Comparison of ENCODE assay signal across 16 cellular contexts in genomic region chr13:33367186-33367895, GRCh38.
DNase-seq lines count a peak whose midpoint lies in the region; ATAC-seq and TF ChIP-seq lines count a peak whose summit lies in the region.
"Had no signal": no experiment of that assay in that cellular context is flagged by ENCODE, and none has a peak within 500 bp of the region (broad histone marks: within the 10 kb centered on the region; RNA-seq: fewer than 3 reads in every experiment).

No MANE protein-coding gene starts in this region.

- peak overlapping the region; percentile 65 for H3K27ac Mint-ChIP-seq in activated T-helper 17 cell treated with anti-CD3 and anti-CD28 coated beads, Interleukin-2, amount 50 U/mL, for 72 hours
- peak overlapping the region; percentile 59 to 86 (median 62) for H3K27ac Mint-ChIP-seq in nephron
- H3K27ac Mint-ChIP-seq in activated naive CD8-positive, alpha-beta T cell treated with anti-CD3 and anti-CD28 coated beads for 36 hours = no peak overlapping the region

- 0 out of 2 replicates have a peak, but pooled peaks cover 7% of the 10 kb centered on the region for H3F3A ChIP-seq in GM23248 (ENCODE audit: insufficient read depth)

- H2AFZ ChIP-seq in ACC112 (ENCODE audit: low read length, unreplicated experiment) (peak overlapping the region; percentile 95), GM23248 (no peak overlapping the region)

- peaks cover 4% of the 10 kb centered on the region for H3K4me1 Mint-ChIP-seq in activated T-helper 17 cell treated with anti-CD3 and anti-CD28 coated beads, Interleukin-2, amount 50 U/mL, for 72 hours
- peaks cover 33% of the 10 kb centered on the region for H3K4me1 Mint-ChIP-seq in nephron
- peaks cover 13% of the 10 kb centered on the region for H3K4me1 Mint-ChIP-seq in activated naive CD8-positive, alpha-beta T cell treated with anti-CD3 and anti-CD28 coated beads for 36 hours

- H3K79me2 ChIP-seq in ACC112 (ENCODE audit: control insufficient read depth, insufficient read depth, low read length, unreplicated experiment) = no peaks in the 10 kb centered on the region
- H3K79me2 ChIP-seq in GM23248 (ENCODE audit: insufficient read depth) = no peaks in the 10 kb centered on the region

- no peak for ATAC-seq in activated T-helper 17 cell treated with anti-CD3 and anti-CD28 coated beads, Interleukin-2, amount 50 U/mL, for 72 hours (replicated peaks)

- H3K27me3 Mint-ChIP-seq in activated T-helper 17 cell treated with anti-CD3 and anti-CD28 coated beads, Interleukin-2, amount 50 U/mL, for 72 hours = peaks cover 9% of the 10 kb centered on the region
- peaks cover 9% of the 10 kb centered on the region for H3K27me3 Mint-ChIP-seq in nephron (ENCODE audit: low read depth)
- H3K27me3 Mint-ChIP-seq in activated naive CD8-positive, alpha-beta T cell treated with anti-CD3 and anti-CD28 coated beads for 36 hours = no peaks in the 10 kb centered on the region

- in situ Hi-C loops in GM23248 (cut with MboI) = no loop called here

- WGBS in GM23248 (ENCODE audit: low coverage in 1 of 2, low lambda C conversion rate in 2 of 2, missing lambda C conversion rate in 2 of 2), 2 experiments = 57 to 63% methylated on average over 2 of the region's 2 CpGs

- H3K27ac ChIP-seq in ACC112 (ENCODE audit: low read depth, low read length) = no peak overlapping the region
- no peak overlapping the region for H3K27ac ChIP-seq in GM23248

- H3K9me2 ChIP-seq in GM23248 (ENCODE audit: insufficient read depth) = no peaks in the 10 kb centered on the region

- intact Hi-C loops in head of caudate nucleus (cut with DNase I) = no loop called here

- H3K9me3 ChIP-seq in GM23248 (ENCODE audit: low read depth) = no peaks in the 10 kb centered on the region

- no peak overlapping the region for H3K4me2 ChIP-seq in GM23248 (ENCODE audit: unreplicated experiment)

- no peak overlapping the region for H3K4me3 Mint-ChIP-seq in activated T-helper 17 cell treated with anti-CD3 and anti-CD28 coated beads, Interleukin-2, amount 50 U/mL, for 72 hours
- no peak overlapping the region for H3K4me3 Mint-ChIP-seq in nephron
- H3K4me3 Mint-ChIP-seq in activated naive CD8-positive, alpha-beta T cell treated with anti-CD3 and anti-CD28 coated beads for 36 hours = no peak overlapping the region

- H3K36me3 Mint-ChIP-seq in activated T-helper 17 cell treated with anti-CD3 and anti-CD28 coated beads, Interleukin-2, amount 50 U/mL, for 72 hours (ENCODE audit: low read depth) = no peaks in the 10 kb centered on the region
- H3K36me3 Mint-ChIP-seq in nephron (ENCODE audit: low read depth) = no peaks in the 10 kb centered on the region
- H3K36me3 Mint-ChIP-seq in activated naive CD8-positive, alpha-beta T cell treated with anti-CD3 and anti-CD28 coated beads for 36 hours = no peaks in the 10 kb centered on the region

- TF ChIP-seq CTCF in nephron (IDR thresholded peaks at IDR 0.05; ENCODE audit: unreplicated experiment in 3 of 3) = no peak

- no peak overlapping the region for H3K9ac ChIP-seq in GM23248

- H3K36me3 ChIP-seq in ACC112 (ENCODE audit: insufficient read depth, low read length) (no peaks in the 10 kb centered on the region), GM23248 (ENCODE audit: low read depth) (no peaks in the 10 kb centered on the region)

- DNase-seq in GM23248 (peak; percentile 3), head of caudate nucleus (no peak)
- no peak for DNase-seq in activated naive CD8-positive, alpha-beta T cell treated with anti-CD3 and anti-CD28 coated beads for 36 hours
- no peak for DNase-seq in activated T-cell treated with anti-CD3 and anti-CD28 coated beads, Interleukin-2, amount 50 U/mL, for 48 hours
- DNase-seq in stimulated activated CD4-positive, alpha-beta T cell treated with anti-CD3 and anti-CD28 coated beads, Interleukin-4, amount 100 ng/mL, for 24 hours = no peak
- DNase-seq: COR-L47; H7; MM.1S; NCI-H1694; NCI-H2107; NCI-H226; NK-92 treated with Interleukin-12 subunit alpha and Interleukin-12 subunit beta, amount 100 ng/mL, for 24 hours; RPMI8226 had no signal

- H3K9me3 Mint-ChIP-seq in activated T-helper 17 cell treated with anti-CD3 and anti-CD28 coated beads, Interleukin-2, amount 50 U/mL, for 72 hours = no peaks in the 10 kb centered on the region
- no peaks in the 10 kb centered on the region for H3K9me3 Mint-ChIP-seq in nephron
- no peaks in the 10 kb centered on the region for H3K9me3 Mint-ChIP-seq in activated naive CD8-positive, alpha-beta T cell treated with anti-CD3 and anti-CD28 coated beads for 36 hours

- H3K27me3 ChIP-seq in ACC112 (ENCODE audit: insufficient read depth, low read length) = no peaks in the 10 kb centered on the region
- H3K27me3 ChIP-seq in GM23248 (replicated peaks; ENCODE audit: insufficient read depth) = no peaks in the 10 kb centered on the region

- H3K4me3 ChIP-seq in ACC112 (ENCODE audit: low read depth, low read length) (peak overlapping the region; percentile 50; the same call in 1 of the 2 replicates), GM23248 (no peak overlapping the region)

- no peaks in the 10 kb centered on the region for H4K20me1 ChIP-seq in GM23248 (ENCODE audit: insufficient read depth)

- peaks cover 14% of the 10 kb centered on the region for H3K4me1 ChIP-seq in ACC112 (ENCODE audit: control insufficient read depth, insufficient read depth, low read length, unreplicated experiment)
- no peaks in the 10 kb centered on the region for H3K4me1 ChIP-seq in GM23248 (ENCODE audit: insufficient read depth)
